8 cellular contexts compared by ENCODE assay signal in genomic region chr22:43993072-43993760, GRCh38. TPM values are rescaled to one million over a fixed set of nuclear protein-coding genes. Genes with fewer than 3 reads are reported as not detected.
A peak's percentile ranks its signal among the peaks of the same experiment; 100 is the strongest.
DNase-seq lines count a peak whose midpoint lies in the region; ATAC-seq and TF ChIP-seq lines count a peak whose summit lies in the region.

No MANE protein-coding gene starts in this region.

- ATAC-seq in lung (ENCODE audit: insufficient read depth, low FRiP score), result peak; percentile 62
- ATAC-seq in HG03280 (IDR thresholded peaks at IDR 0.05; ENCODE audit: unreplicated experiment), result no peak

- H3K9me3 Mint-ChIP-seq in activated CD4-positive, alpha-beta T cell treated with anti-CD3 and anti-CD28 coated beads, Interleukin-2, amount 10 ng/mL, durations not matched to agents 7 days and 5 days, result no peaks in the 10 kb centered on the region

- TF ChIP-seq CTCF in GM12875 (IDR thresholded peaks at IDR 0.05; ENCODE audit: borderline replicate concordance, insufficient read depth, low read depth, low read length), result peak; percentile 93
- TF ChIP-seq CTCF in lung (IDR thresholded peaks at IDR 0.05; ENCODE audit: control extremely low read depth, extremely low read depth), result peak; percentile 95

- no peaks in the 10 kb centered on the region for H3K9me3 ChIP-seq in lung (ENCODE audit: control insufficient read depth in 2 of 2, insufficient read depth in 1 of 2, low read length in 1 of 2)

- peak overlapping the region; percentile 71 for H3K27ac Mint-ChIP-seq in activated CD4-positive, alpha-beta T cell treated with anti-CD3 and anti-CD28 coated beads, Interleukin-2, amount 10 ng/mL, durations not matched to agents 7 days and 5 days

- peak; percentile 49 for DNase-seq in 8988T
- DNase-seq in NCI-H2196 treated with DMSO at 0.1 percent for 48 hours (lab: John Stamatoyannopoulos, UW; ENCODE audit: unreplicated experiment), result peak; percentile 29
- DNase-seq in activated CD4-positive, alpha-beta T cell treated with anti-CD3 and anti-CD28 coated beads, Interleukin-2, amount 10 ng/mL, durations not matched to agents 7 days and 5 days, result peak; percentile 64
- peak; percentile 81 for DNase-seq in dermis blood vessel endothelial cell
- peak; percentile 48 for DNase-seq in lung (ENCODE audit: low spot score)
- DNase-seq in stimulated activated CD8-positive, alpha-beta memory T cell treated with anti-CD3 and anti-CD28 coated beads, Interleukin-15, amount 100 ng/mL, for 1 hour (ENCODE audit: low read depth), result peak; percentile 44

- H3K36me3 ChIP-seq in lung (ENCODE audit: control insufficient read depth in 2 of 2, insufficient read depth in 2 of 2, low read length in 2 of 2), result peaks cover 9 to 43% of the 10 kb centered on the region in 2 donors

- WGBS in lung, 2 donors, result 30 to 35% methylated on average over 20 of the region's 20 CpGs

- no peak overlapping the region for H3K4me3 Mint-ChIP-seq in activated CD4-positive, alpha-beta T cell treated with anti-CD3 and anti-CD28 coated beads, Interleukin-2, amount 10 ng/mL, durations not matched to agents 7 days and 5 days

- CTCF ChIA-PET in activated CD4-positive, alpha-beta T cell treated with anti-CD3 and anti-CD28 coated beads, Interleukin-2, amount 10 ng/mL, durations not matched to agents 7 days and 5 days (lab: Charles Lee), result interaction anchor here (0.6 to 2.9 kb wide), 17 partner anchors 9 to 633 kb away, joined by 3 to 32 read pairs (median 4); no protein-coding TSS in a partner anchor

- no peak overlapping the region for H3K4me3 ChIP-seq in GM12875 (ENCODE audit: low read depth, low read length)
- no peak overlapping the region for H3K4me3 ChIP-seq in lung

- H3K27me3 ChIP-seq in lung (ENCODE audit: control insufficient read depth, insufficient read depth), result no peaks in the 10 kb centered on the region

- POLR2A ChIA-PET in activated CD4-positive, alpha-beta T cell treated with anti-CD3 and anti-CD28 coated beads, Interleukin-2, amount 10 ng/mL, durations not matched to agents 7 days and 5 days (lab: Charles Lee), result interaction anchor here (0.7 kb wide), 1 partner anchor 154 kb away, joined by 3 read pairs; no protein-coding TSS in a partner anchor

- no peaks in the 10 kb centered on the region for H3K27me3 Mint-ChIP-seq in activated CD4-positive, alpha-beta T cell treated with anti-CD3 and anti-CD28 coated beads, Interleukin-2, amount 10 ng/mL, durations not matched to agents 7 days and 5 days

- peaks cover 29% of the 10 kb centered on the region for H3K4me1 Mint-ChIP-seq in activated CD4-positive, alpha-beta T cell treated with anti-CD3 and anti-CD28 coated beads, Interleukin-2, amount 10 ng/mL, durations not matched to agents 7 days and 5 days

- H3K36me3 Mint-ChIP-seq in activated CD4-positive, alpha-beta T cell treated with anti-CD3 and anti-CD28 coated beads, Interleukin-2, amount 10 ng/mL, durations not matched to agents 7 days and 5 days (ENCODE audit: low read depth), result peaks cover 59% of the 10 kb centered on the region

- no peak overlapping the region for H3K27ac ChIP-seq in lung (ENCODE audit: low read depth in 1 of 2, low read length in 1 of 2)

- H3K4me1 ChIP-seq in lung (ENCODE audit: control insufficient read depth in 2 of 2, insufficient read depth in 2 of 2, low read length in 2 of 2), result peaks cover 0 to 4% of the 10 kb centered on the region in 2 donors

RNA-seq across cellular contexts. Expression of gene PARVB, which starts 30.9 kb away (rescaled TPM):
- total RNA-seq in activated CD4-positive, alpha-beta T cell treated with anti-CD3 and anti-CD28 coated beads, Interleukin-2, amount 10 ng/mL, durations not matched to agents 7 days and 5 days, result 10 to 100 TPM; 18.2 to 19.2 TPM
- total RNA-seq in dermis blood vessel endothelial cell, result 102 and 247 TPM in 2 replicates
- 10 to 100 TPM; 49.4 to 50.1 TPM for total RNA-seq in lung
- 10 to 100 TPM; 16.9 to 64.2 TPM for polyA plus RNA-seq in lung

RNA-seq across cellular contexts. Expression of gene SAMM50, which starts 38.0 kb away (rescaled TPM):
- 10 to 100 TPM; 46.8 to 50.9 TPM for total RNA-seq in activated CD4-positive, alpha-beta T cell treated with anti-CD3 and anti-CD28 coated beads, Interleukin-2, amount 10 ng/mL, durations not matched to agents 7 days and 5 days
- total RNA-seq in dermis blood vessel endothelial cell (53.6 and 57.9 TPM in 2 replicates), lung (10 to 100 TPM; 34.9 to 35.9 TPM)
- 10 to 100 TPM; 11.2 to 26.1 TPM for polyA plus RNA-seq in lung

Comparison
In these comparisons a context has a peak if more than half of its experiments do, and no peak if none do; other contexts are left out.
1. DNase-seq: peak in every context shown above with its lines; median percentile 81 in dermis blood vessel endothelial cell; 64 in activated CD4-positive, alpha-beta T cell treated with anti-CD3 and anti-CD28 coated beads, Interleukin-2, amount 10 ng/mL, durations not matched to agents 7 days and 5 days; 49 in 8988T; 48 in lung; 44 in stimulated activated CD8-positive, alpha-beta memory T cell treated with anti-CD3 and anti-CD28 coated beads, Interleukin-15, amount 100 ng/mL, for 1 hour; 29 in NCI-H2196 treated with DMSO at 0.1 percent for 48 hours.